In the genomic region with DNA sequence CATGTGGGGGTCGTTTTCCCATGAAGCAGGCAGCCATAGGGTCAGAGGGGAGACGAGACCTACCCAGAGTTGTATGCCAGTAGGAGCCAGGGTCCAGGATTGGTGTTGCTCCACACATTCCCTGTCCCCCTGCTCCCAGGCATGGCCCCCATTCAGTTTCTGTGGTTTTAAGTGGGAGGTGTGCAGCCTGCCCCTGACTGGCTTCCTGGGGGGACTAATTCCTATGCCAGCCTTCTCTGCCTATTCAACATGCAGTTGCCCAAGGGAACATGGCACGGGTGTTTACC, we compare ENCODE assay signal across 25 cellular contexts.
DNase-seq lines count a peak whose midpoint lies in the region; FAIRE-seq and TF ChIP-seq lines count a peak whose summit lies in the region.
"Had no signal": no experiment of that assay in that cellular context is flagged by ENCODE, and none has a peak within 500 bp of the region (broad histone marks: within the 10 kb centered on the region; RNA-seq: fewer than 3 reads in every experiment).

No MANE protein-coding gene starts in this region.

- peak overlapping the region; percentile 14 for H2BK120ac ChIP-seq in H1 (replicated peaks; ENCODE audit: low read depth, low read length)

- no peak overlapping the region for H3K27ac ChIP-seq in H1 (ENCODE audit: low read depth, low read length)
- H3K27ac ChIP-seq: BLaER1, gastrocnemius medialis, SJSA1 had no signal

- H3K9ac ChIP-seq in NT2/D1 (ENCODE audit: insufficient read length, low read depth): peak overlapping the region; percentile 7
- no peak overlapping the region; a peak in 1 of 7 replicates for H3K9ac ChIP-seq in H1 (replicated peaks in 1 of 4; ENCODE audit: extremely low read depth in 1 of 4, low read depth in 3 of 4, low read length in 3 of 4)
- H3K9ac ChIP-seq: BLaER1 had no signal

- no peak for TF ChIP-seq CTCF in H1 (IDR thresholded peaks at IDR 0.05; ENCODE audit: control extremely low read depth in 1 of 3, insufficient read depth in 1 of 3, low read depth in 1 of 3, low read length in 3 of 3)
- no peak for TF ChIP-seq CTCF in nephron (IDR thresholded peaks at IDR 0.05; ENCODE audit: unreplicated experiment in 3 of 3)

- peak overlapping the region; percentile 30; the same call in 1 of the 2 replicates for H2BK5ac ChIP-seq in H1 (ENCODE audit: low read depth, low read length)

- H3K4me3 Mint-ChIP-seq in nephron: peak overlapping the region in 1 of 3 experiments; percentile 22
- H3K4me3 Mint-ChIP-seq: activated naive CD4-positive, alpha-beta T cell treated with anti-CD3 and anti-CD28 coated beads, Interleukin-2, amount 10 ng/mL, durations not matched to agents 7 days and 5 days; activated T-helper 1 cell treated with anti-CD3 and anti-CD28 coated beads, Interleukin-12 subunit alpha, Interleukin-12 subunit beta, Interleukin-2, Interleukin-4 antibody, amounts not matched to agents 30 ng/mL and 10 ng/mL and 1 ng/mL, durations not matched to agents 14 hours and 24 hours and 36 hours; neural crest cell; stimulated activated naive CD8-positive, alpha-beta T cell treated with anti-CD3 and anti-CD28 coated beads, Interleukin-15, amount 100 ng/mL, for 72 hours had no signal

- no peak for TF ChIP-seq RAD21 in H1 (IDR thresholded peaks at IDR 0.05 in 1 of 2, conservative IDR thresholded peaks at IDR 0.05 in 1 of 2; ENCODE audit: low read depth in 2 of 2, low read length in 2 of 2)

- H3K27ac Mint-ChIP-seq in nephron: peak overlapping the region; percentile 92 to 96 (median 94)
- H3K27ac Mint-ChIP-seq: activated naive CD4-positive, alpha-beta T cell treated with anti-CD3 and anti-CD28 coated beads, Interleukin-2, amount 10 ng/mL, durations not matched to agents 7 days and 5 days; activated T-helper 1 cell treated with anti-CD3 and anti-CD28 coated beads, Interleukin-12 subunit alpha, Interleukin-12 subunit beta, Interleukin-2, Interleukin-4 antibody, amounts not matched to agents 30 ng/mL and 10 ng/mL and 1 ng/mL, durations not matched to agents 14 hours and 24 hours and 36 hours had no signal

- no peak overlapping the region for H2AFZ ChIP-seq in H1 (ENCODE audit: low read length)

- peak overlapping the region; percentile 29; the same call in 1 of the 2 replicates for H4K8ac ChIP-seq in H1 (ENCODE audit: extremely low read depth, insufficient read depth, low read length)

- no peak overlapping the region for H3K23ac ChIP-seq in H1 (ENCODE audit: insufficient read length)

- H2BK20ac ChIP-seq in H1 (ENCODE audit: low read length): peak overlapping the region; percentile 17; the same call in 1 of the 2 replicates

- no peak for TF ChIP-seq EP300 in H1 (IDR thresholded peaks at IDR 0.05; ENCODE audit: borderline replicate concordance in 1 of 2, low read depth in 2 of 2, low read length in 2 of 2)

- no peaks in the 10 kb centered on the region for H3K36me3 Mint-ChIP-seq in nephron (ENCODE audit: low read depth)
- H3K36me3 Mint-ChIP-seq: activated naive CD4-positive, alpha-beta T cell treated with anti-CD3 and anti-CD28 coated beads, Interleukin-2, amount 10 ng/mL, durations not matched to agents 7 days and 5 days had no signal

- H2BK12ac ChIP-seq in H1 (ENCODE audit: low read depth, low read length): peak overlapping the region; percentile 97; the same call in 1 of the 2 replicates

- H3K9me3 Mint-ChIP-seq in nephron: no peaks in the 10 kb centered on the region
- H3K9me3 Mint-ChIP-seq: activated naive CD4-positive, alpha-beta T cell treated with anti-CD3 and anti-CD28 coated beads, Interleukin-2, amount 10 ng/mL, durations not matched to agents 7 days and 5 days; activated T-helper 1 cell treated with anti-CD3 and anti-CD28 coated beads, Interleukin-12 subunit alpha, Interleukin-12 subunit beta, Interleukin-2, Interleukin-4 antibody, amounts not matched to agents 30 ng/mL and 10 ng/mL and 1 ng/mL, durations not matched to agents 14 hours and 24 hours and 36 hours; brain; neural crest cell; stimulated activated naive CD8-positive, alpha-beta T cell treated with anti-CD3 and anti-CD28 coated beads, Interleukin-15, amount 100 ng/mL, for 72 hours had no signal

- no peak for FAIRE-seq in H1 (lab: Jason Lieb, UNC)
- FAIRE-seq: GM12892 had no signal

- peak overlapping the region in 1 of 2 experiments; percentile 62; a peak in 1 of 4 replicates for H3K4me2 ChIP-seq in H1 (ENCODE audit: insufficient read depth in 1 of 2, low read depth in 2 of 2, low read length in 2 of 2)
- H3K4me2 ChIP-seq: BLaER1 had no signal

- H3K56ac ChIP-seq in H1 (replicated peaks; ENCODE audit: insufficient read length, low read depth, low read length): no peak overlapping the region

- peak overlapping the region; percentile 49 for H4K91ac ChIP-seq in H1 (replicated peaks; ENCODE audit: insufficient read length, low read length)

- CTCF ChIA-PET in H1 (lab: Charles Lee; ENCODE audit: partially characterized antibody): interaction anchor here (0.9 to 3.5 kb wide), 10 partner anchors 7 to 86 kb away, joined by 3 to 17 read pairs (median 4); no protein-coding TSS in a partner anchor

- H3K4me1 ChIP-seq in NT2/D1 (ENCODE audit: insufficient read depth, insufficient read length): peaks cover 39% of the 10 kb centered on the region
- H3K4me1 ChIP-seq in H1 (replicated peaks in 1 of 4; ENCODE audit: control insufficient read depth in 3 of 4, insufficient read depth in 4 of 4, low read length in 3 of 4): peaks cover 31 to 75% (median 45%) of the 10 kb centered on the region in 4 experiments
- H3K4me1 ChIP-seq: BLaER1 had no signal

- no peaks in the 10 kb centered on the region for H3K27me3 Mint-ChIP-seq in nephron (ENCODE audit: low read depth)
- H3K27me3 Mint-ChIP-seq: activated naive CD4-positive, alpha-beta T cell treated with anti-CD3 and anti-CD28 coated beads, Interleukin-2, amount 10 ng/mL, durations not matched to agents 7 days and 5 days; brain; stimulated activated naive CD8-positive, alpha-beta T cell treated with anti-CD3 and anti-CD28 coated beads, Interleukin-15, amount 100 ng/mL, for 72 hours had no signal

- no peaks in the 10 kb centered on the region for H3K9me3 ChIP-seq in NT2/D1 (ENCODE audit: insufficient read depth, low read length)
- no peaks in the 10 kb centered on the region for H3K9me3 ChIP-seq in H1 (ENCODE audit: insufficient read depth in 2 of 2, low read depth in 1 of 2, low read length in 1 of 2)
- H3K9me3 ChIP-seq: BLaER1, gastrocnemius medialis, SJSA1 had no signal

- TF ChIP-seq POLR2A in H1 (IDR thresholded peaks at IDR 0.05; ENCODE audit: control extremely low read depth in 1 of 2, low read depth in 2 of 2, low read length in 2 of 2): no peak

- H3K36me3 ChIP-seq in NT2/D1 (ENCODE audit: insufficient read depth, insufficient read length, low read length) (peaks cover 3% of the 10 kb centered on the region), H1 (ENCODE audit: control insufficient read depth in 2 of 4, insufficient read depth in 4 of 4, low read length in 3 of 4) (no peaks in the 10 kb centered on the region)
- H3K36me3 ChIP-seq: gastrocnemius medialis, SJSA1 had no signal

- no peaks in the 10 kb centered on the region for H4K20me1 ChIP-seq in H1 (replicated peaks in 1 of 2; ENCODE audit: control insufficient read depth in 1 of 2, insufficient read depth in 2 of 2, low read length in 2 of 2)

- POLR2A ChIA-PET in H1 (lab: Charles Lee; ENCODE audit: partially characterized antibody): no interaction called here

- no peak overlapping the region for H3K18ac ChIP-seq in H1 (ENCODE audit: extremely low read depth, low read length)

- peak overlapping the region; percentile 89 for H2AK5ac ChIP-seq in H1 (ENCODE audit: low read depth, low read length)

- no peaks in the 10 kb centered on the region for H3K79me2 ChIP-seq in H1 (ENCODE audit: control insufficient read depth in 1 of 2, insufficient read depth in 2 of 2, low read length in 2 of 2)

- peaks cover 83% of the 10 kb centered on the region for H3K4me1 Mint-ChIP-seq in nephron
- H3K4me1 Mint-ChIP-seq: activated naive CD4-positive, alpha-beta T cell treated with anti-CD3 and anti-CD28 coated beads, Interleukin-2, amount 10 ng/mL, durations not matched to agents 7 days and 5 days had no signal

- DNase-seq in NT2/D1 (ENCODE audit: low read depth, low spot score) (no peak), H1 (ENCODE audit: low read depth in 1 of 2, low spot score in 2 of 2) (no peak), ureter (ENCODE audit: low spot score) (peak; percentile 39), mesenteric fat pad (ENCODE audit: low spot score) (no peak), NCI-H1930 (lab: John Stamatoyannopoulos, UW) (no peak), UCSD-AML1 (lab: John Stamatoyannopoulos, UW; ENCODE audit: unreplicated experiment) (no peak)
- DNase-seq: activated CD4-positive, alpha-beta T cell treated with anti-CD3 and anti-CD28 coated beads, Interleukin-2, amount 50 U/mL, for 48 hours; activated CD4-positive, CD25-positive, alpha-beta regulatory T cell treated with anti-CD3 and anti-CD28 coated beads, Interleukin-2, amount 50 U/mL, for 72 hours; activated naive CD4-positive, alpha-beta T cell treated with anti-CD3 and anti-CD28 coated beads, Interleukin-2, amount 10 ng/mL, durations not matched to agents 7 days and 5 days; cerebellar nuclear complex; DMS153; gastrocnemius medialis; NCI-H82; RPMI8226; stimulated activated CD4-positive, alpha-beta T cell treated with anti-CD3 and anti-CD28 coated beads, Interleukin-2, amount 100 ng/mL, for 48 hours; stimulated activated naive CD8-positive, alpha-beta T cell treated with anti-CD3 and anti-CD28 coated beads, Interleukin-15, amount 100 ng/mL, for 72 hours; T-helper 1 cell had no signal

- peak overlapping the region; percentile 89; the same call in 1 of the 2 replicates for H2BK15ac ChIP-seq in H1 (ENCODE audit: low read length)

- H3K4me3 ChIP-seq in NT2/D1 (ENCODE audit: insufficient read length, low read depth) (no peak overlapping the region), H1 (ENCODE audit: extremely low read depth in 1 of 4, insufficient read depth in 2 of 4, low read depth in 3 of 4, low read length in 4 of 4) (no peak overlapping the region)
- H3K4me3 ChIP-seq: BLaER1, gastrocnemius medialis, lung, SJSA1 had no signal

- no peaks in the 10 kb centered on the region for H3K23me2 ChIP-seq in H1 (ENCODE audit: low read depth, low read length)

- H3K14ac ChIP-seq in H1 (ENCODE audit: insufficient read length): no peak overlapping the region

- H4K5ac ChIP-seq in H1 (ENCODE audit: insufficient read length, low read depth, low read length): no peak overlapping the region

- H3K27me3 ChIP-seq in NT2/D1 (ENCODE audit: insufficient read depth, insufficient read length) (no peaks in the 10 kb centered on the region), H1 (replicated peaks in 1 of 4; ENCODE audit: control insufficient read depth in 3 of 4, extremely low read depth in 1 of 4, insufficient read depth in 3 of 4, low read length in 3 of 4) (peaks cover 0 to 12% (median 7%) of the 10 kb centered on the region in 4 experiments; a peak in 3 of 7 replicates)
- H3K27me3 ChIP-seq: BLaER1, gastrocnemius medialis, SJSA1 had no signal

- WGBS in H1 (ENCODE audit: extremely low coverage in 1 of 2, insufficient coverage in 1 of 2, insufficient read length in 1 of 2, insufficient replicate concordance in 2 of 2, low coverage in 1 of 2, low lambda C conversion rate in 2 of 2, missing lambda C conversion rate in 1 of 2), 2 experiments: 71% methylated on average over 3 of the region's 3 CpGs; no CpG with 5 or more reads in 1 of the 2 experiments

- H3K4ac ChIP-seq in H1 (replicated peaks; ENCODE audit: insufficient read length, low read depth, low read length): peak overlapping the region; percentile 70

- no peaks in the 10 kb centered on the region for H3K79me1 ChIP-seq in H1 (ENCODE audit: low read depth, low read length)
